ENCODE assay signal across 2 cellular contexts in the genomic region with DNA sequence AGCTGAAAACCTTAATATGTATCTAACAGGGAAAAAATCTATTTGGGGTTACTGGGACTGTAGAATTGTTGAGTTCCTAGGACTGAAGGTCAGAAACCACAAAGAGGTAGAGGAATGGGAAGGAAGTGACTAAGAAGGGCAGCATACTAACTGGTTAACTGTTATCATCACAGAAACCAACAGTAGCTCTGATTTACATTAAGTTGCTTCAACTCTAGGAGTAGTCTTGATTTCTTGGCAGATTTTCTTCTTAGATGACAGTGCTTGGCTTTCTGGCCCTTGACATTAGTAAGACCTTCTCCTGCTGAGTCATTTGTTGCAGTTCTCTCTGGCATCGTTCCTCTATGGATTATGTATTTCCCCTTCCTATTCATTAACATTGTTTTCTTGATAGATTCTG.
TF ChIP-seq lines count a peak whose summit lies in the region.

No MANE protein-coding gene starts in this region.

TF ChIP-seq in IMR-90, 13 proteins besides CTCF, POLR2A, EP300 and RAD21 (continued from another document):
- no peak for TF ChIP-seq SMC3 (IDR thresholded peaks at IDR 0.05; ENCODE audit: low read depth, low read length)
- no peak for TF ChIP-seq MAZ (IDR thresholded peaks at IDR 0.05; ENCODE audit: borderline replicate concordance, low read depth, low read length)
- peak; percentile 75 for TF ChIP-seq FOS (IDR thresholded peaks at IDR 0.05; ENCODE audit: low read depth, low read length)
- no peak for TF ChIP-seq BHLHE40 (IDR thresholded peaks at IDR 0.05; ENCODE audit: low read depth, low read length)
- TF ChIP-seq, protein P1, sequence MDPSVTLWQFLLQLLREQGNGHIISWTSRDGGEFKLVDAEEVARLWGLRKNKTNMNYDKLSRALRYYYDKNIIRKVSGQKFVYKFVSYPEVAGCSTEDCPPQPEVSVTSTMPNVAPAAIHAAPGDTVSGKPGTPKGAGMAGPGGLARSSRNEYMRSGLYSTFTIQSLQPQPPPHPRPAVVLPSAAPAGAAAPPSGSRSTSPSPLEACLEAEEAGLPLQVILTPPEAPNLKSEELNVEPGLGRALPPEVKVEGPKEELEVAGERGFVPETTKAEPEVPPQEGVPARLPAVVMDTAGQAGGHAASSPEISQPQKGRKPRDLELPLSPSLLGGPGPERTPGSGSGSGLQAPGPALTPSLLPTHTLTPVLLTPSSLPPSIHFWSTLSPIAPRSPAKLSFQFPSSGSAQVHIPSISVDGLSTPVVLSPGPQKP (IDR thresholded peaks at IDR 0.05; ENCODE audit: borderline replicate concordance, low read depth, low read length): no peak
- no peak for TF ChIP-seq CHD1 (IDR thresholded peaks at IDR 0.05; ENCODE audit: low read depth, low read length)
- peak; percentile 18; the same call in 1 of the 2 replicates for TF ChIP-seq MAFK (IDR thresholded peaks at IDR 0.05; ENCODE audit: low read depth, low read length)
- TF ChIP-seq NFE2L2 (IDR thresholded peaks at IDR 0.05; ENCODE audit: low read depth, low read length): peak; percentile 72

TF ChIP-seq in K562, 482 proteins besides CTCF, POLR2A, EP300 and RAD21 (continued from another document and continues in another):
- TF ChIP-seq, protein P2, sequence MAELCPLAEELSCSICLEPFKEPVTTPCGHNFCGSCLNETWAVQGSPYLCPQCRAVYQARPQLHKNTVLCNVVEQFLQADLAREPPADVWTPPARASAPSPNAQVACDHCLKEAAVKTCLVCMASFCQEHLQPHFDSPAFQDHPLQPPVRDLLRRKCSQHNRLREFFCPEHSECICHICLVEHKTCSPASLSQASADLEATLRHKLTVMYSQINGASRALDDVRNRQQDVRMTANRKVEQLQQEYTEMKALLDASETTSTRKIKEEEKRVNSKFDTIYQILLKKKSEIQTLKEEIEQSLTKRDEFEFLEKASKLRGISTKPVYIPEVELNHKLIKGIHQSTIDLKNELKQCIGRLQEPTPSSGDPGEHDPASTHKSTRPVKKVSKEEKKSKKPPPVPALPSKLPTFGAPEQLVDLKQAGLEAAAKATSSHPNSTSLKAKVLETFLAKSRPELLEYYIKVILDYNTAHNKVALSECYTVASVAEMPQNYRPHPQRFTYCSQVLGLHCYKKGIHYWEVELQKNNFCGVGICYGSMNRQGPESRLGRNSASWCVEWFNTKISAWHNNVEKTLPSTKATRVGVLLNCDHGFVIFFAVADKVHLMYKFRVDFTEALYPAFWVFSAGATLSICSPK (IDR thresholded peaks at IDR 0.05; ENCODE audit: borderline replicate concordance): no peak
- TF ChIP-seq RB1 (IDR thresholded peaks at IDR 0.05; ENCODE audit: low read depth) (no peak), HNRNPL (IDR thresholded peaks at IDR 0.05; ENCODE audit: low read depth, low read length) (no peak), ZNF184 (CRISPR knock-in tag; IDR thresholded peaks at IDR 0.05) (no peak), ZNF57 (CRISPR knock-in tag; IDR thresholded peaks at IDR 0.05) (no peak), SMAD4 (CRISPR knock-in tag; conservative IDR thresholded peaks at IDR 0.05) (no peak), SOX6 (IDR thresholded peaks at IDR 0.05) (no peak), POU5F1 (IDR thresholded peaks at IDR 0.05; ENCODE audit: borderline replicate concordance, low read depth, low read length, partially characterized antibody) (no peak), EZH2 (IDR thresholded peaks at IDR 0.05; ENCODE audit: borderline replicate concordance, low read depth, low read length) (no peak), SRSF1 (IDR thresholded peaks at IDR 0.05; ENCODE audit: low read depth, low read length) (no peak), ZBTB1 (CRISPR knock-in tag; IDR thresholded peaks at IDR 0.05; ENCODE audit: borderline replicate concordance, low read depth) (no peak), RBFOX2 (IDR thresholded peaks at IDR 0.05; ENCODE audit: low read depth, low read length) (no peak), TBP (optimal IDR thresholded peaks at IDR 0.05; ENCODE audit: low read depth, low read length) (no peak), MED1 (CRISPR knock-in tag; IDR thresholded peaks at IDR 0.05; ENCODE audit: borderline replicate concordance) (no peak), COPS2 (conservative IDR thresholded peaks at IDR 0.05) (no peak), NFIC (IDR thresholded peaks at IDR 0.05) (peak; percentile 73), PHF20 (IDR thresholded peaks at IDR 0.05; ENCODE audit: partially characterized antibody) (no peak), ZNF780A (CRISPR knock-in tag; IDR thresholded peaks at IDR 0.05) (no peak), RBM34 (IDR thresholded peaks at IDR 0.05; ENCODE audit: borderline replicate concordance, insufficient read depth, low read length) (no peak), ZSCAN32 (CRISPR knock-in tag; IDR thresholded peaks at IDR 0.05) (no peak), RFX5 (IDR thresholded peaks at IDR 0.05; ENCODE audit: low read depth, low read length) (no peak), MAFG (tag; conservative IDR thresholded peaks at IDR 0.05) (peak; percentile 74), ZNF766 (CRISPR knock-in tag; conservative IDR thresholded peaks at IDR 0.05) (no peak), ILF3 (IDR thresholded peaks at IDR 0.05; ENCODE audit: borderline replicate concordance) (no peak), HMGN3 (IDR thresholded peaks at IDR 0.05; ENCODE audit: borderline replicate concordance, extremely low read depth, insufficient read length, low read depth, low read length) (no peak), ZNF133 (CRISPR knock-in tag; IDR thresholded peaks at IDR 0.05) (no peak), FOXA3 (CRISPR knock-in tag; conservative IDR thresholded peaks at IDR 0.05 in 1 of 2, IDR thresholded peaks at IDR 0.05 in 1 of 2) (no peak), ZSCAN29 (IDR thresholded peaks at IDR 0.05) (no peak), FOXJ2 (tag; IDR thresholded peaks at IDR 0.05) (no peak), TEAD1 (CRISPR knock-in tag; IDR thresholded peaks at IDR 0.05) (no peak), ZNF274 (IDR thresholded peaks at IDR 0.05; ENCODE audit: borderline replicate concordance, low read depth, low read length) (no peak), ZNF23 (CRISPR knock-in tag; IDR thresholded peaks at IDR 0.05) (no peak), RFX1 (IDR thresholded peaks at IDR 0.05) (no peak), KAT2B (IDR thresholded peaks at IDR 0.05; ENCODE audit: low read depth, low read length) (no peak), ARID1B (IDR thresholded peaks at IDR 0.05) (peak; percentile 51), HDAC2 (IDR thresholded peaks at IDR 0.05) (peak; percentile 96), SLC30A9 (CRISPR knock-in tag; IDR thresholded peaks at IDR 0.05) (no peak), ZNF263 (CRISPR knock-in tag; IDR thresholded peaks at IDR 0.05; ENCODE audit: borderline replicate concordance) (no peak), CAMTA2 (CRISPR knock-in tag; conservative IDR thresholded peaks at IDR 0.05) (no peak), TAL1 (IDR thresholded peaks at IDR 0.05) (no peak), FOSL1 (tag; conservative IDR thresholded peaks at IDR 0.05) (peak; percentile 65), KHSRP (IDR thresholded peaks at IDR 0.05) (no peak), ARHGAP35 (IDR thresholded peaks at IDR 0.05; ENCODE audit: partially characterized antibody) (no peak), ZNF143 (CRISPR knock-in tag; IDR thresholded peaks at IDR 0.05) (no peak), GABPA (tag; conservative IDR thresholded peaks at IDR 0.05; ENCODE audit: low read depth) (no peak), SRF (CRISPR knock-in tag; IDR thresholded peaks at IDR 0.05) (no peak), SETDB1 (IDR thresholded peaks at IDR 0.05; ENCODE audit: low read length) (no peak), NRF1 (conservative IDR thresholded peaks at IDR 0.05 in 1 of 2, IDR thresholded peaks at IDR 0.05 in 1 of 2) (no peak), SREBF1 (IDR thresholded peaks at IDR 0.05; ENCODE audit: borderline replicate concordance, low read depth, low read length) (no peak), MTA1 (IDR thresholded peaks at IDR 0.05; ENCODE audit: borderline replicate concordance) (no peak), ZZZ3 (IDR thresholded peaks at IDR 0.05) (no peak)
- TF ChIP-seq, protein P3, sequence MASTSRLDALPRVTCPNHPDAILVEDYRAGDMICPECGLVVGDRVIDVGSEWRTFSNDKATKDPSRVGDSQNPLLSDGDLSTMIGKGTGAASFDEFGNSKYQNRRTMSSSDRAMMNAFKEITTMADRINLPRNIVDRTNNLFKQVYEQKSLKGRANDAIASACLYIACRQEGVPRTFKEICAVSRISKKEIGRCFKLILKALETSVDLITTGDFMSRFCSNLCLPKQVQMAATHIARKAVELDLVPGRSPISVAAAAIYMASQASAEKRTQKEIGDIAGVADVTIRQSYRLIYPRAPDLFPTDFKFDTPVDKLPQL (IDR thresholded peaks at IDR 0.05; ENCODE audit: extremely low read depth, insufficient read length): no peak
- TF ChIP-seq, protein P4, sequence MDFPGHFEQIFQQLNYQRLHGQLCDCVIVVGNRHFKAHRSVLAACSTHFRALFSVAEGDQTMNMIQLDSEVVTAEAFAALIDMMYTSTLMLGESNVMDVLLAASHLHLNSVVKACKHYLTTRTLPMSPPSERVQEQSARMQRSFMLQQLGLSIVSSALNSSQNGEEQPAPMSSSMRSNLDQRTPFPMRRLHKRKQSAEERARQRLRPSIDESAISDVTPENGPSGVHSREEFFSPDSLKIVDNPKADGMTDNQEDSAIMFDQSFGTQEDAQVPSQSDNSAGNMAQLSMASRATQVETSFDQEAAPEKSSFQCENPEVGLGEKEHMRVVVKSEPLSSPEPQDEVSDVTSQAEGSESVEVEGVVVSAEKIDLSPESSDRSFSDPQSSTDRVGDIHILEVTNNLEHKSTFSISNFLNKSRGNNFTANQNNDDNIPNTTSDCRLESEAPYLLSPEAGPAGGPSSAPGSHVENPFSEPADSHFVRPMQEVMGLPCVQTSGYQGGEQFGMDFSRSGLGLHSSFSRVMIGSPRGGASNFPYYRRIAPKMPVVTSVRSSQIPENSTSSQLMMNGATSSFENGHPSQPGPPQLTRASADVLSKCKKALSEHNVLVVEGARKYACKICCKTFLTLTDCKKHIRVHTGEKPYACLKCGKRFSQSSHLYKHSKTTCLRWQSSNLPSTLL (IDR thresholded peaks at IDR 0.05): no peak
- TF ChIP-seq, protein P5, sequence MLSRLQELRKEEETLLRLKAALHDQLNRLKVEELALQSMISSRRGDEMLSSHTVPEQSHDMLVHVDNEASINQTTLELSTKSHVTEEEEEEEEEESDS (CRISPR knock-in tag; IDR thresholded peaks at IDR 0.05): no peak
- TF ChIP-seq, protein P6, sequence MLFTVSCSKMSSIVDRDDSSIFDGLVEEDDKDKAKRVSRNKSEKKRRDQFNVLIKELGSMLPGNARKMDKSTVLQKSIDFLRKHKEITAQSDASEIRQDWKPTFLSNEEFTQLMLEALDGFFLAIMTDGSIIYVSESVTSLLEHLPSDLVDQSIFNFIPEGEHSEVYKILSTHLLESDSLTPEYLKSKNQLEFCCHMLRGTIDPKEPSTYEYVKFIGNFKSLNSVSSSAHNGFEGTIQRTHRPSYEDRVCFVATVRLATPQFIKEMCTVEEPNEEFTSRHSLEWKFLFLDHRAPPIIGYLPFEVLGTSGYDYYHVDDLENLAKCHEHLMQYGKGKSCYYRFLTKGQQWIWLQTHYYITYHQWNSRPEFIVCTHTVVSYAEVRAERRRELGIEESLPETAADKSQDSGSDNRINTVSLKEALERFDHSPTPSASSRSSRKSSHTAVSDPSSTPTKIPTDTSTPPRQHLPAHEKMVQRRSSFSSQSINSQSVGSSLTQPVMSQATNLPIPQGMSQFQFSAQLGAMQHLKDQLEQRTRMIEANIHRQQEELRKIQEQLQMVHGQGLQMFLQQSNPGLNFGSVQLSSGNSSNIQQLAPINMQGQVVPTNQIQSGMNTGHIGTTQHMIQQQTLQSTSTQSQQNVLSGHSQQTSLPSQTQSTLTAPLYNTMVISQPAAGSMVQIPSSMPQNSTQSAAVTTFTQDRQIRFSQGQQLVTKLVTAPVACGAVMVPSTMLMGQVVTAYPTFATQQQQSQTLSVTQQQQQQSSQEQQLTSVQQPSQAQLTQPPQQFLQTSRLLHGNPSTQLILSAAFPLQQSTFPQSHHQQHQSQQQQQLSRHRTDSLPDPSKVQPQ (CRISPR knock-in tag; IDR thresholded peaks at IDR 0.05; ENCODE audit: borderline replicate concordance): no peak
- TF ChIP-seq, protein P7, sequence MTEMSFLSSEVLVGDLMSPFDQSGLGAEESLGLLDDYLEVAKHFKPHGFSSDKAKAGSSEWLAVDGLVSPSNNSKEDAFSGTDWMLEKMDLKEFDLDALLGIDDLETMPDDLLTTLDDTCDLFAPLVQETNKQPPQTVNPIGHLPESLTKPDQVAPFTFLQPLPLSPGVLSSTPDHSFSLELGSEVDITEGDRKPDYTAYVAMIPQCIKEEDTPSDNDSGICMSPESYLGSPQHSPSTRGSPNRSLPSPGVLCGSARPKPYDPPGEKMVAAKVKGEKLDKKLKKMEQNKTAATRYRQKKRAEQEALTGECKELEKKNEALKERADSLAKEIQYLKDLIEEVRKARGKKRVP (CRISPR knock-in tag; IDR thresholded peaks at IDR 0.05): no peak
- TF ChIP-seq, protein P8, sequence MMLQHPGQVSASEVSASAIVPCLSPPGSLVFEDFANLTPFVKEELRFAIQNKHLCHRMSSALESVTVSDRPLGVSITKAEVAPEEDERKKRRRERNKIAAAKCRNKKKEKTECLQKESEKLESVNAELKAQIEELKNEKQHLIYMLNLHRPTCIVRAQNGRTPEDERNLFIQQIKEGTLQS (IDR thresholded peaks at IDR 0.05): peak; percentile 52; the same call in 1 of the 2 replicates
- TF ChIP-seq, protein P8 (CRISPR knock-in tag; conservative IDR thresholded peaks at IDR 0.05): no peak
- TF ChIP-seq, protein P9, sequence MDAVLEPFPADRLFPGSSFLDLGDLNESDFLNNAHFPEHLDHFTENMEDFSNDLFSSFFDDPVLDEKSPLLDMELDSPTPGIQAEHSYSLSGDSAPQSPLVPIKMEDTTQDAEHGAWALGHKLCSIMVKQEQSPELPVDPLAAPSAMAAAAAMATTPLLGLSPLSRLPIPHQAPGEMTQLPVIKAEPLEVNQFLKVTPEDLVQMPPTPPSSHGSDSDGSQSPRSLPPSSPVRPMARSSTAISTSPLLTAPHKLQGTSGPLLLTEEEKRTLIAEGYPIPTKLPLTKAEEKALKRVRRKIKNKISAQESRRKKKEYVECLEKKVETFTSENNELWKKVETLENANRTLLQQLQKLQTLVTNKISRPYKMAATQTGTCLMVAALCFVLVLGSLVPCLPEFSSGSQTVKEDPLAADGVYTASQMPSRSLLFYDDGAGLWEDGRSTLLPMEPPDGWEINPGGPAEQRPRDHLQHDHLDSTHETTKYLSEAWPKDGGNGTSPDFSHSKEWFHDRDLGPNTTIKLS (IDR thresholded peaks at IDR 0.05; ENCODE audit: borderline replicate concordance, low read depth): no peak
- TF ChIP-seq, protein P10, sequence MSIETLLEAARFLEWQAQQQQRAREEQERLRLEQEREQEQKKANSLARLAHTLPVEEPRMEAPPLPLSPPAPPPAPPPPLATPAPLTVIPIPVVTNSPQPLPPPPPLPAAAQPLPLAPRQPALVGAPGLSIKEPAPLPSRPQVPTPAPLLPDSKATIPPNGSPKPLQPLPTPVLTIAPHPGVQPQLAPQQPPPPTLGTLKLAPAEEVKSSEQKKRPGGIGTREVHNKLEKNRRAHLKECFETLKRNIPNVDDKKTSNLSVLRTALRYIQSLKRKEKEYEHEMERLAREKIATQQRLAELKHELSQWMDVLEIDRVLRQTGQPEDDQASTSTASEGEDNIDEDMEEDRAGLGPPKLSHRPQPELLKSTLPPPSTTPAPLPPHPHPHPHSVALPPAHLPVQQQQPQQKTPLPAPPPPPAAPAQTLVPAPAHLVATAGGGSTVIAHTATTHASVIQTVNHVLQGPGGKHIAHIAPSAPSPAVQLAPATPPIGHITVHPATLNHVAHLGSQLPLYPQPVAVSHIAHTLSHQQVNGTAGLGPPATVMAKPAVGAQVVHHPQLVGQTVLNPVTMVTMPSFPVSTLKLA (conservative IDR thresholded peaks at IDR 0.05): no peak
